Comparison of ENCODE assay signal across 8 cellular contexts in the genomic region with DNA sequence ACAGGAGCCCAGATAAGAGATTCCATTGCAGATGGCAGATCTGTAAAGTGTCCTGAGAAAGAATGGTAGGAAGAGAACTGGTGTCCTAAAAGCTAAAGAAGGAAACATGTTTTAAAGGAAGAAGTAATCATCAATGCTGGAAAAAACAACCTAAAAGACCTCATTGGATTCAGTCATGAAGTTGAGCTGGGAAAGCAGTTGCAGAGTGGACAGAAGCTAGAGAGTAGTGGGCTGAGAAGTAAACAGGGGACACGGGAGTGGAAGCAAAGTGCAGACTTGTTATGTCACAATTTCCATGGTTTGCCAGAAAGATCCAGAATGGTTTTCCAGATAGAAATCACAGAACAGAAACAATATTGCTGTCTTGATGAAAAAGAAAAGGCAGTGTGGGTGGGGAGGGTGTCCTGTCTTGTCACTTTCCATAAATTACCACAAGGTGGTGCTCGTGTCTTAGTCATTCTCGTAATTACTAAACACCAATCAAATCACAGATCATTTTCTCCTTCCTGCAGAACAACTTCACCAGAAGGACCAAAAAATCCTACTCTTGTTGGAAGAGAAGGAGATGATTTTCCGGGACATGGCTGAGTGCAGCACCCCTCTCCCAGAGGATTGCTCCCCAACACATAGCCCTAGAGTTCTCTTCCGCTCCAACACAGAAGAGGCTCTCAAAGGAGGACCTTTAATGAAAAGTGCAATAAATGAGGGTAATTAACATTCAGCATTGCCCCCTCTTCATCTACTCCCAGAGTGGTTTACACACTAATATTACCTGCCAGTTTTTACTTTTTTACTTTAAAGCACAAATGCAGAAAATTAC.
DNase-seq lines count a peak whose midpoint lies in the region; ATAC-seq and TF ChIP-seq lines count a peak whose summit lies in the region.

No MANE protein-coding gene starts in this region.

- H3K4me3 ChIP-seq in Panc1 (ENCODE audit: low read depth in 2 of 2, low read length in 2 of 2) (no peak overlapping the region), astrocyte of the spinal cord (ENCODE audit: low read depth, low read length) (no peak overlapping the region)

- ATAC-seq in Panc1, result peak; percentile 88

- H3K36me3 Mint-ChIP-seq in Calu3 (ENCODE audit: insufficient read depth, unreplicated experiment), result peaks cover 62% of the 10 kb centered on the region

- no peaks in the 10 kb centered on the region for H3K4me1 ChIP-seq in Panc1 (ENCODE audit: control insufficient read depth, insufficient read depth, low read length)

- peaks cover 3% of the 10 kb centered on the region; the same call in 1 of the 2 replicates for H3K9me3 ChIP-seq in Panc1 (ENCODE audit: control insufficient read depth, insufficient read depth, low read depth, low read length)

- H3K4me3 Mint-ChIP-seq in Calu3 (ENCODE audit: low read depth, unreplicated experiment), result no peak overlapping the region

- no peaks in the 10 kb centered on the region for H3K4me1 Mint-ChIP-seq in Calu3 (ENCODE audit: low read depth, unreplicated experiment)

- peaks cover 5% of the 10 kb centered on the region for H3K9me3 Mint-ChIP-seq in Calu3 (ENCODE audit: low read depth, unreplicated experiment)

- in situ Hi-C loops in Panc1 (cut with HindIII; ENCODE audit: low pct_unique_long_range_greater_than_20kb, low sequenced_read_pairs), result no loop called here
- in situ Hi-C loops in astrocyte of the spinal cord (cut with HindIII; ENCODE audit: low sequenced_read_pairs), result no loop called here

- no peak overlapping the region for H3K27ac Mint-ChIP-seq in Calu3 (ENCODE audit: unreplicated experiment)

- intact Hi-C loops in Calu3 (cut with micrococcal nuclease; ENCODE audit: unreplicated experiment), result loop anchor here (1.0 to 10.0 kb wide), 4 partner anchors 71 to 435 kb away; no protein-coding TSS in a partner anchor
- intact Hi-C loops in Panc1 (cut with micrococcal nuclease; ENCODE audit: unreplicated experiment), result loop anchor here (1.0 to 2.0 kb wide), 3 partner anchors 28 to 110 kb away; no protein-coding TSS in a partner anchor

- peak; percentile 64 for DNase-seq in Calu3
- peak; percentile 71 for DNase-seq in GM20000 (ENCODE audit: low spot score)
- DNase-seq in KG1 (lab: John Stamatoyannopoulos, UW), result peak; percentile 35
- DNase-seq in Panc1 (ENCODE audit: low read depth, low spot score), result peak; percentile 41
- peak; percentile 67 for DNase-seq in astrocyte of the spinal cord (ENCODE audit: low read depth, low spot score)
- DNase-seq in hippocampal formation (lab: John Stamatoyannopoulos, UW), result peak; percentile 10 to 82
- peak; percentile 29 for DNase-seq in stimulated activated CD4-positive, alpha-beta T cell treated with anti-CD3 and anti-CD28 coated beads, Interleukin-2, amount 100 ng/mL, for 4 hours (ENCODE audit: low read depth)
- no peak for DNase-seq in HK-2 (ENCODE audit: unreplicated experiment)

- TF ChIP-seq CTCF in Calu3 (IDR thresholded peaks at IDR 0.05; ENCODE audit: unreplicated experiment) (peak; percentile 70), GM20000 (IDR thresholded peaks at IDR 0.05; ENCODE audit: extremely low read depth, missing control alignments) (no peak), Panc1 (IDR thresholded peaks at IDR 0.05) (peak; percentile 83), astrocyte of the spinal cord (IDR thresholded peaks at IDR 0.05; ENCODE audit: low read depth, low read length) (peak; percentile 63)

- POLR2A ChIA-PET in Panc1 (lab: Charles Lee), result no interaction called here

- no peak overlapping the region for H3K27ac ChIP-seq in Panc1 (ENCODE audit: low read length)

- H3K27me3 Mint-ChIP-seq in Calu3 (ENCODE audit: unreplicated experiment), result no peaks in the 10 kb centered on the region

- BruUV-seq in Calu3 (replicated peaks; lab: Mats Ljungman, UMichigan) (no TSS peak), Panc1 (replicated peaks; lab: Mats Ljungman, UMichigan) (no TSS peak)

- peaks cover 11% of the 10 kb centered on the region; the same call in 1 of the 2 replicates for H3K36me3 ChIP-seq in Panc1 (ENCODE audit: control insufficient read depth, insufficient read depth, low read length)

- CTCF ChIA-PET in Calu3 (lab: Charles Lee) (interaction anchor here (1.1 to 1.6 kb wide), 3 partner anchors 65 to 110 kb away, joined by 3 to 8 read pairs (median 4); partner anchors contain the start of gene KLHL25), Panc1 (lab: Charles Lee) (interaction anchor here (0.5 kb wide), 1 partner anchor 13 kb away, joined by 3 read pairs; no protein-coding TSS in a partner anchor)

- no peaks in the 10 kb centered on the region for H3K27me3 ChIP-seq in Panc1 (ENCODE audit: control insufficient read depth, insufficient read depth, low read length)
